Comparison of ENCODE assay signal across 19 cellular contexts in the genomic region with DNA sequence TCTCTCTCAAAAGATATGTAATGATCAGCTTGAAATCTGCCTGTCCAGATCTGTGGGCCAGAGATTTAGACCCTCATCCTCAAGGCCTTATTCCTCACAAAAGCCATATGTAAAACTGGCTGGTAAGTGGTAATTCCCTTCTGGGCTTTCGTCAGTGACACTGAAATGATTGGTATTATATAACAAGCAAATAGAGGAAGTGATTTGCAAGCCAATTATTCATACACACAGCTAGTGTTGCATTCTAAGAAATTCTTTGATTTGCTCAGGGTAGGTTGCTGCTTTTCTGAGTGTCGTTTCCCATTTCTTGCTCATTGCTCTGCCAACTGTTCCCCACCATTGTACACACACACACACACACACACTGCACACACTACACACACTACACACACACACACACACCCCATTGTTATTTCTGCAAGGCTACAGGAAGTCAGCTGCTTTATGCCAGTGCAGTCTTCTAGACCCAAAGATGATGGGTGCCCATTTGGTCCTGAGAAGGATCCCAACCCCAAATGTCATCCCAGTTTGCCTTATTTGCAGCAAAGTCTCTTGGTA.
"Had no signal": no experiment of that assay in that cellular context is flagged by ENCODE, and none has a peak within 500 bp of the region (broad histone marks: within the 10 kb centered on the region; RNA-seq: fewer than 3 reads in every experiment).

No MANE protein-coding gene starts in this region.

- DNase-seq: activated CD4-positive, alpha-beta memory T cell treated with anti-CD3 and anti-CD28 coated beads for 36 hours; activated CD4-positive, alpha-beta T cell treated with anti-CD3 and anti-CD28 coated beads for 4 hours; activated naive CD4-positive, alpha-beta T cell treated with Interleukin-2 at 50 U/mL for 16 hours; activated naive CD8-positive, alpha-beta T cell treated with anti-CD3 and anti-CD28 coated beads, Interleukin-2, amount 10 ng/mL, durations not matched to agents 7 days and 5 days; activated T-cell treated with anti-CD3 and anti-CD28 coated beads, Interleukin-2, amount 50 U/mL, for 1 hour; amygdala; central memory CD4-positive, alpha-beta T cell; endodermal cell; foreskin fibroblast; hippocampal formation; islet precursor cell; lower lobe of right lung; nephron progenitor cell; occipital lobe; retina; stimulated activated naive B cell treated with anti-CD40 and anti-IgM and Interleukin-4, amounts not matched to agents 10 μg/mL and 1 μg/mL and 100 μg/mL, for 72 hours had no signal

- H3K27ac ChIP-seq: epithelial cell of prostate, lower lobe of right lung had no signal

- ATAC-seq: activated T-helper 17 cell treated with anti-CD3 and anti-CD28 coated beads, Interleukin-2, amount 50 U/mL, for 72 hours; stimulated activated naive B cell treated with anti-CD40 and anti-IgM and Interleukin-4, amounts not matched to agents 10 μg/mL and 1 μg/mL and 100 μg/mL, for 72 hours; WTC11 had no signal

- H3K9me3 ChIP-seq: lower lobe of right lung had no signal

- H3K4me3 ChIP-seq: lower lobe of right lung had no signal

- H3K36me3 ChIP-seq: lower lobe of right lung had no signal
